ENCODE assay signal across 35 cellular contexts in genomic region chr3:129095285-129095684, GRCh38. TPM values are rescaled to one million over a fixed set of nuclear protein-coding genes. Genes with fewer than 3 reads are reported as not detected.
"Had no signal": no experiment of that assay in that cellular context is flagged by ENCODE, and none has a peak within 500 bp of the region (broad histone marks: within the 10 kb centered on the region; RNA-seq: fewer than 3 reads in every experiment).

No MANE protein-coding gene starts in this region.

- ATAC-seq: body of pancreas, PC-3, SK-N-SH treated with all-trans-retinoic acid at 6 μM for 48 hours, T-cell, T-helper 17 cell had no signal

- H3K4me1 ChIP-seq: body of pancreas, breast epithelium, Peyer's patch had no signal

- H3K4me1 Mint-ChIP-seq: activated B cell treated with CpG ODN at 0.5 μM for 24 hours had no signal

- H3K27me3 ChIP-seq: body of pancreas, breast epithelium, Peyer's patch had no signal

- H3K4me3 Mint-ChIP-seq: activated B cell treated with CpG ODN at 0.5 μM for 24 hours; activated CD4-positive, alpha-beta memory T cell treated with anti-CD3 and anti-CD28 coated beads for 36 hours; activated naive CD8-positive, alpha-beta T cell; T-cell; T-helper 17 cell had no signal

- H3K4me3 ChIP-seq: body of pancreas, breast epithelium, Peyer's patch had no signal

- H3K27ac ChIP-seq: body of pancreas, breast epithelium, KMS-11, Peyer's patch, VCaP had no signal

- H3K36me3 ChIP-seq: breast epithelium had no signal

- H3K9me3 ChIP-seq: body of pancreas, breast epithelium, Peyer's patch had no signal

- H3K9me3 Mint-ChIP-seq: activated B cell treated with CpG ODN at 0.5 μM for 24 hours; activated CD4-positive, alpha-beta memory T cell treated with anti-CD3 and anti-CD28 coated beads for 36 hours; activated T-helper 2 cell treated with anti-CD3 and anti-CD28 coated beads, Interferon-gamma antibody, Interleukin-2, Interleukin-4, amounts not matched to agents 10 μg/mL and 5 μg/mL and 100 μg/mL, durations not matched to agents 14 hours and 24 hours and 36 hours; T-cell had no signal

- H3K9ac ChIP-seq: KMS-11 had no signal

- H3K27me3 Mint-ChIP-seq: activated B cell treated with CpG ODN at 0.5 μM for 24 hours; activated CD4-positive, alpha-beta memory T cell treated with anti-CD3 and anti-CD28 coated beads for 36 hours; activated naive CD8-positive, alpha-beta T cell; T-cell; T-helper 17 cell had no signal

- H3K4me2 ChIP-seq: KMS-11 had no signal

- DNase-seq: activated B cell treated with CpG ODN at 0.5 μM for 24 hours; activated CD4-positive, alpha-beta memory T cell treated with anti-CD3 and anti-CD28 coated beads for 36 hours; activated CD4-positive, alpha-beta T cell treated with anti-CD3 and anti-CD28 coated beads for 4 hours; activated CD4-positive, alpha-beta T cell treated with anti-CD3 and anti-CD28 coated beads, Interleukin-2, amount 50 U/mL, for 1 hour; activated CD4-positive, CD25-positive, alpha-beta regulatory T cell treated with anti-CD3 and anti-CD28 coated beads, Interleukin-2, amount 50 U/mL, for 72 hours; activated CD8-positive, alpha-beta memory T cell treated with anti-CD3 and anti-CD28 coated beads, Interleukin-2, amount 50 U/mL, for 48 hours; activated gamma-delta T cell; activated naive CD4-positive, alpha-beta T cell treated with Interleukin-2 at 50 U/mL for 16 hours; body of pancreas; NCI-H1092 treated with DMSO at 0.1 percent for 48 hours; NCI-H1417; NCI-H146; NCI-H187; NCI-H2029 treated with DMSO at 0.1 percent for 48 hours; NCI-H2107; NCI-H2171; NCI-H510A; NCI-H526; NCI-H748 treated with DMSO at 0.1 percent for 48 hours; NK-92 treated with Interleukin-12 subunit alpha and Interleukin-12 subunit beta, amount 100 ng/mL, for 24 hours; PC-3; Peyer's patch; RPMI8226; SIG-M5; T-cell; T-helper 17 cell had no signal

- H3K27ac Mint-ChIP-seq: activated B cell treated with CpG ODN at 0.5 μM for 24 hours; activated CD4-positive, alpha-beta memory T cell treated with anti-CD3 and anti-CD28 coated beads for 36 hours; activated T-helper 2 cell treated with anti-CD3 and anti-CD28 coated beads, Interferon-gamma antibody, Interleukin-2, Interleukin-4, amounts not matched to agents 10 μg/mL and 5 μg/mL and 100 μg/mL, durations not matched to agents 14 hours and 24 hours and 36 hours; T-helper 17 cell had no signal

RNA-seq across cellular contexts. Expression of gene GP9, which starts 34.7 kb away (rescaled TPM):
- total RNA-seq: activated B cell treated with CpG ODN at 0.5 μM for 24 hours; activated CD4-positive, alpha-beta memory T cell treated with anti-CD3 and anti-CD28 coated beads for 36 hours; activated T-helper 2 cell treated with anti-CD3 and anti-CD28 coated beads, Interferon-gamma antibody, Interleukin-2, Interleukin-4, amounts not matched to agents 10 μg/mL and 5 μg/mL and 100 μg/mL, durations not matched to agents 14 hours and 24 hours and 36 hours; astrocyte; body of pancreas; M059J; PC-3; Peyer's patch; SK-MEL-5; T-cell had no signal
